ENCODE assay signal across 7 cellular contexts in genomic region chr1:242515555-242515954, GRCh38. TPM values are rescaled to one million over a fixed set of nuclear protein-coding genes. Genes with fewer than 3 reads are reported as not detected.
"Had no signal": no experiment of that assay in that cellular context is flagged by ENCODE, and none has a peak within 500 bp of the region (broad histone marks: within the 10 kb centered on the region; RNA-seq: fewer than 3 reads in every experiment).

No MANE protein-coding gene starts in this region.

- H3K4me3 Mint-ChIP-seq: IgD-negative memory B cell had no signal

- H3K9ac ChIP-seq: KMS-11 had no signal

- H3K36me3 Mint-ChIP-seq: IgD-negative memory B cell had no signal

- H3K27ac Mint-ChIP-seq: IgD-negative memory B cell had no signal

- H3K4me2 ChIP-seq: KMS-11 had no signal

- H3K4me1 Mint-ChIP-seq: IgD-negative memory B cell had no signal

- DNase-seq: KBM-7, KG1 had no signal

- FAIRE-seq: HTR-8/SVneo had no signal

- H3K27ac ChIP-seq: HL-60, KMS-11 had no signal

RNA-seq across cellular contexts. Expression of gene PLD5, which starts 8.9 kb away (rescaled TPM):
- total RNA-seq: HT-29 had no signal
- polyA plus RNA-seq: IgD-negative memory B cell had no signal
